18 cellular contexts compared by ENCODE assay signal in the genomic region with DNA sequence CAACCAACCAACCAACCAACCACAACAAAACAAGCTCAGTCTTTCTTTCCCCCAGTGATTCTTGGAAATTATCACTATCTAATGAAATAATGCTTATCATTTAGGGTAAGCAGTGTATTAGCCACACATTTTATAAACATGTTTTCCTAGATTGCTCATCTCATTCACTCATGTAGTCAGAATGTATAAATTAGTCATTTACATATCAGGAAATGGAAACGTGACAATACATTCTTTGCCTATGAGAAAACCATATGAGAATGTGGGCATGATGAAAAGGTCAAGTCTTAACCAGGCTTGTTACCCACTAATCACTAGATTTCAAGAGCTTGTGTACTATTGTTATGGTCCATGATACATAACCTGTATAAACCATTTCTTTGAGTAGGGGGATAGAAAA.
A peak's percentile ranks its signal among the peaks of the same experiment; 100 is the strongest.
DNase-seq lines count a peak whose midpoint lies in the region; ATAC-seq and TF ChIP-seq lines count a peak whose summit lies in the region.
"Had no signal": no experiment of that assay in that cellular context is flagged by ENCODE, and none has a peak within 500 bp of the region (broad histone marks: within the 10 kb centered on the region; RNA-seq: fewer than 3 reads in every experiment).

No MANE protein-coding gene starts in this region.

- H3K4me3 ChIP-seq in PC-3 (ENCODE audit: low read length) (no peak overlapping the region), epithelial cell of esophagus (ENCODE audit: low read length) (no peak overlapping the region), colonic mucosa (no peak overlapping the region)
- H3K4me3 ChIP-seq: PC-9, sigmoid colon, suprapubic skin had no signal

- POLR2A ChIA-PET in PC-3 (lab: Charles Lee; ENCODE audit: unreplicated experiment) = no interaction called here

- ATAC-seq in PC-3 (peak; percentile 27; the same call in 1 of the 2 replicates), omental fat pad (ENCODE audit: low FRiP score) (no peak), HG03521 (IDR thresholded peaks at IDR 0.05; ENCODE audit: unreplicated experiment) (no peak)
- ATAC-seq: left lobe of liver had no signal

- no peaks in the 10 kb centered on the region for H3K27me3 ChIP-seq in PC-3 (ENCODE audit: low read length)
- H3K27me3 ChIP-seq in colonic mucosa = no peaks in the 10 kb centered on the region
- H3K27me3 ChIP-seq: BE2C, sigmoid colon, suprapubic skin had no signal

- no peaks in the 10 kb centered on the region for H3F3A ChIP-seq in PC-3 (ENCODE audit: low read length, unreplicated experiment)

- intact Hi-C loops in PC-3 (cut with micrococcal nuclease) (no loop called here), colonic mucosa (cut with DNase I) (no loop called here)
- intact Hi-C loops in activated CD4-positive, alpha-beta T cell treated with anti-CD3 and anti-CD28 coated beads, Interleukin-2, amount 10 ng/mL, durations not matched to agents 24 days and 14 days (cut with micrococcal nuclease) = no loop called here

- peak; percentile 2 for DNase-seq in EL
- peak; percentile 42 for DNase-seq in PC-3
- DNase-seq in epithelial cell of esophagus (ENCODE audit: low read depth) = peak; percentile 88
- peak; percentile 52 for DNase-seq in pulmonary artery endothelial cell (ENCODE audit: low read depth, low spot score)
- DNase-seq in colonic mucosa = no peak
- DNase-seq in omental fat pad (ENCODE audit: low spot score) = no peak
- no peak for DNase-seq in activated CD4-positive, alpha-beta T cell treated with anti-CD3 and anti-CD28 coated beads, Interleukin-2, amount 10 ng/mL, durations not matched to agents 24 days and 14 days
- DNase-seq: BE2C; HCEC 1CT; NCI-H69; nucleus accumbens; PC-9; sigmoid colon; stimulated activated CD4-positive, alpha-beta T cell treated with anti-CD3 and anti-CD28 coated beads, Interleukin-4, amount 100 ng/mL, for 1 hour had no signal

- no peaks in the 10 kb centered on the region for H3K79me2 ChIP-seq in PC-3 (ENCODE audit: low read length)

- H3K9me3 ChIP-seq in PC-3 (ENCODE audit: low read length) (no peaks in the 10 kb centered on the region), colonic mucosa (no peaks in the 10 kb centered on the region)
- H3K9me3 ChIP-seq: BE2C, sigmoid colon, suprapubic skin had no signal

- H3K4me3 Mint-ChIP-seq in activated CD4-positive, alpha-beta T cell treated with anti-CD3 and anti-CD28 coated beads, Interleukin-2, amount 10 ng/mL, durations not matched to agents 24 days and 14 days = no peak overlapping the region
- H3K4me3 Mint-ChIP-seq: activated naive CD8-positive, alpha-beta T cell had no signal

- H2AFZ ChIP-seq in PC-3 (ENCODE audit: low read length) = no peak overlapping the region
- H2AFZ ChIP-seq: PC-9 had no signal

- H3K27me3 Mint-ChIP-seq in activated CD4-positive, alpha-beta T cell treated with anti-CD3 and anti-CD28 coated beads, Interleukin-2, amount 10 ng/mL, durations not matched to agents 24 days and 14 days = no peaks in the 10 kb centered on the region
- H3K27me3 Mint-ChIP-seq: activated naive CD8-positive, alpha-beta T cell had no signal

- no peak overlapping the region for H3K4me2 ChIP-seq in PC-3 (ENCODE audit: low read length)
- H3K4me2 ChIP-seq: PC-9 had no signal

- peaks cover 4% of the 10 kb centered on the region for H3K9me3 Mint-ChIP-seq in activated CD4-positive, alpha-beta T cell treated with anti-CD3 and anti-CD28 coated beads, Interleukin-2, amount 10 ng/mL, durations not matched to agents 24 days and 14 days

- no peak overlapping the region for H3K27ac Mint-ChIP-seq in activated CD4-positive, alpha-beta T cell treated with anti-CD3 and anti-CD28 coated beads, Interleukin-2, amount 10 ng/mL, durations not matched to agents 24 days and 14 days
- H3K27ac Mint-ChIP-seq: activated naive CD8-positive, alpha-beta T cell had no signal

- H3K27ac ChIP-seq in PC-3 (ENCODE audit: low read length) = no peak overlapping the region
- no peak overlapping the region for H3K27ac ChIP-seq in colonic mucosa
- H3K27ac ChIP-seq: PC-9, sigmoid colon, suprapubic skin had no signal

- BruUV-seq in PC-3 (replicated peaks; lab: Mats Ljungman, UMichigan) = no TSS peak

- CTCF ChIA-PET in PC-3 (lab: Charles Lee) = no interaction called here

- H3K4me1 Mint-ChIP-seq in activated CD4-positive, alpha-beta T cell treated with anti-CD3 and anti-CD28 coated beads, Interleukin-2, amount 10 ng/mL, durations not matched to agents 24 days and 14 days = no peaks in the 10 kb centered on the region

- H3K4me1 ChIP-seq in PC-3 (ENCODE audit: insufficient read depth, low read length) (no peaks in the 10 kb centered on the region), colonic mucosa (no peaks in the 10 kb centered on the region)
- H3K4me1 ChIP-seq: BE2C, sigmoid colon, suprapubic skin had no signal

- no peaks in the 10 kb centered on the region for H4K20me1 ChIP-seq in PC-3 (ENCODE audit: low read length)

- TF ChIP-seq CTCF in PC-3 (conservative IDR thresholded peaks at IDR 0.05; ENCODE audit: low read depth, low read length) = no peak
- no peak for TF ChIP-seq CTCF in epithelial cell of esophagus (IDR thresholded peaks at IDR 0.05; ENCODE audit: insufficient read depth, low read depth, low read length, missing control alignments)
- TF ChIP-seq CTCF in colonic mucosa (IDR thresholded peaks at IDR 0.05) = no peak
- no peak for TF ChIP-seq CTCF in omental fat pad (IDR thresholded peaks at IDR 0.05)

- H3K9me2 ChIP-seq in PC-3 (replicated peaks; ENCODE audit: low read length) = no peaks in the 10 kb centered on the region

- H3K9ac ChIP-seq in PC-3 (ENCODE audit: low read length) = no peak overlapping the region
- no peak overlapping the region for H3K9ac ChIP-seq in colonic mucosa (ENCODE audit: low read depth in 2 of 2, low read length in 2 of 2)

- H3K36me3 Mint-ChIP-seq in activated CD4-positive, alpha-beta T cell treated with anti-CD3 and anti-CD28 coated beads, Interleukin-2, amount 10 ng/mL, durations not matched to agents 24 days and 14 days (ENCODE audit: low read depth) = no peaks in the 10 kb centered on the region
- H3K36me3 Mint-ChIP-seq: activated naive CD8-positive, alpha-beta T cell had no signal

- H3K36me3 ChIP-seq in PC-3 (ENCODE audit: low read depth, low read length) = no peaks in the 10 kb centered on the region
- no peaks in the 10 kb centered on the region for H3K36me3 ChIP-seq in colonic mucosa
- H3K36me3 ChIP-seq: BE2C, sigmoid colon, suprapubic skin had no signal

Comparison
In these comparisons a context has a peak if more than half of its experiments do, and no peak if none do; other contexts are left out.
1. DNase-seq: peak in EL (single experiment), PC-3 (single experiment), epithelial cell of esophagus (single experiment) and pulmonary artery endothelial cell (single experiment); none in colonic mucosa (single experiment), omental fat pad (single experiment) and activated CD4-positive, alpha-beta T cell treated with anti-CD3 and anti-CD28 coated beads, Interleukin-2, amount 10 ng/mL, durations not matched to agents 24 days and 14 days (single experiment).